In genomic region chr7:152894295-152895170, GRCh38 we compare ENCODE assay signal across 8 cellular contexts.
DNase-seq lines count a peak whose midpoint lies in the region; ATAC-seq, FAIRE-seq and TF ChIP-seq lines count a peak whose summit lies in the region.

No MANE protein-coding gene starts in this region.

- no peaks in the 10 kb centered on the region for H3K9me3 Mint-ChIP-seq in Caco-2 (ENCODE audit: unreplicated experiment)

- H3K27ac Mint-ChIP-seq in Caco-2 (ENCODE audit: unreplicated experiment): no peak overlapping the region

- no peak overlapping the region for H3K4me3 ChIP-seq in Caco-2 (ENCODE audit: low read depth, low read length)
- H3K4me3 ChIP-seq in GM12878: no peak overlapping the region
- no peak overlapping the region for H3K4me3 ChIP-seq in lower lobe of right lung

- BruUV-seq in Caco-2 (replicated peaks; lab: Mats Ljungman, UMichigan) (no TSS peak), GM12878 (replicated peaks; lab: Mats Ljungman, UMichigan) (no TSS peak)

- ATAC-seq in GM19043 (IDR thresholded peaks at IDR 0.05; ENCODE audit: low read depth, unreplicated experiment) (peak; percentile 61), GM12878 (peak; percentile 96), lower lobe of right lung (peak; percentile 67 to 72), HG03045 (IDR thresholded peaks at IDR 0.05; ENCODE audit: unreplicated experiment) (no peak)

- H3K4me3 Mint-ChIP-seq in Caco-2 (ENCODE audit: unreplicated experiment): no peak overlapping the region

- no peak overlapping the region for H3K27ac ChIP-seq in GM12878 (ENCODE audit: control insufficient read depth, insufficient read depth)
- H3K27ac ChIP-seq in lower lobe of right lung: no peak overlapping the region

- H3K9ac ChIP-seq in GM12878 (ENCODE audit: control insufficient read depth, insufficient read depth, low read length): no peak overlapping the region

- peaks cover 19% of the 10 kb centered on the region for H3K27me3 Mint-ChIP-seq in Caco-2 (ENCODE audit: insufficient read depth, unreplicated experiment)

- H3K4me1 ChIP-seq in Caco-2: no peaks in the 10 kb centered on the region
- no peaks in the 10 kb centered on the region for H3K4me1 ChIP-seq in GM12878 (ENCODE audit: control insufficient read depth, insufficient read depth, low read length)
- H3K4me1 ChIP-seq in lower lobe of right lung: no peaks in the 10 kb centered on the region

- no peak for FAIRE-seq in GM12878 (lab: Jason Lieb, UNC)
- no peak for FAIRE-seq in urothelium cell line (lab: Jason Lieb, UNC)

- intact Hi-C loops in Caco-2 (cut with micrococcal nuclease; ENCODE audit: unreplicated experiment): loop anchor here (10.0 kb wide), 1 partner anchor 200 kb away; no protein-coding TSS in a partner anchor
- intact Hi-C loops in GM12878 (cut with micrococcal nuclease; ENCODE audit: unreplicated experiment): no loop called here
- intact Hi-C loops in lower lobe of right lung (cut with DNase I): no loop called here

- H3K4me1 Mint-ChIP-seq in Caco-2 (ENCODE audit: low read depth, unreplicated experiment): no peaks in the 10 kb centered on the region

- TF ChIP-seq CTCF in Caco-2 (IDR thresholded peaks at IDR 0.05; ENCODE audit: insufficient read depth in 1 of 2, low read depth in 1 of 2, low read length in 1 of 2, severe bottlenecking in 1 of 2, unreplicated experiment in 1 of 2) (peak; percentile 52 to 85), GM12878 (IDR thresholded peaks at IDR 0.05 in 2 of 3, conservative IDR thresholded peaks at IDR 0.05 in 1 of 3; ENCODE audit: control insufficient read depth in 2 of 3, extremely low read depth in 1 of 3, insufficient read depth in 1 of 3, low read depth in 3 of 3, low read length in 3 of 3) (peak; percentile 66 to 70 (median 68)), lower lobe of right lung (IDR thresholded peaks at IDR 0.05) (peak; percentile 67)

- no peaks in the 10 kb centered on the region for H3K79me2 ChIP-seq in GM12878 (ENCODE audit: control insufficient read depth, insufficient read depth, low read length)

- H3K9me3 ChIP-seq in Caco-2 (no peaks in the 10 kb centered on the region), GM12878 (replicated peaks; ENCODE audit: control insufficient read depth, insufficient read depth, low read length) (no peaks in the 10 kb centered on the region), lower lobe of right lung (no peaks in the 10 kb centered on the region)

- H3K36me3 ChIP-seq in Caco-2 (ENCODE audit: control insufficient read depth, insufficient read depth, low read length): no peaks in the 10 kb centered on the region
- no peaks in the 10 kb centered on the region for H3K36me3 ChIP-seq in GM12878 (ENCODE audit: control insufficient read depth in 2 of 2, insufficient read depth in 2 of 2, low read length in 1 of 2)
- no peaks in the 10 kb centered on the region for H3K36me3 ChIP-seq in lower lobe of right lung

- SMC1A ChIA-PET in GM12878 (lab: Charles Lee; ENCODE audit: uncharacterized antibody, unreplicated experiment): no interaction called here

- no peaks in the 10 kb centered on the region for H4K20me1 ChIP-seq in GM12878 (ENCODE audit: control insufficient read depth, insufficient read depth)

- CTCF ChIA-PET in Caco-2 (lab: Charles Lee): no interaction called here
- CTCF ChIA-PET in GM12878 (lab: Yijun Ruan, JAX): interaction anchor here (1.1 kb wide), 1 partner anchor 60 kb away, joined by 3 read pairs; no protein-coding TSS in a partner anchor

- DNase-seq in Caco-2 (peak in 1 of 2 experiments; percentile 61), GM12878 (ENCODE audit: low read depth, low spot score) (no peak), lower lobe of right lung (no peak), urothelium cell line (ENCODE audit: low spot score) (peak; percentile 42), NCI-H1436 treated with DMSO at 0.1 percent for 48 hours (lab: John Stamatoyannopoulos, UW) (no peak)

- TF ChIP-seq EP300 in Ishikawa (IDR thresholded peaks at IDR 0.05; ENCODE audit: borderline replicate concordance): no peak
- no peak for TF ChIP-seq EP300 in GM12878 (IDR thresholded peaks at IDR 0.05; ENCODE audit: borderline replicate concordance in 1 of 2, control insufficient read depth in 1 of 2, low read depth in 2 of 2, low read length in 2 of 2)

- peak; percentile 77; the same call in 1 of the 2 replicates for TF ChIP-seq RAD21 in Ishikawa (IDR thresholded peaks at IDR 0.05; ENCODE audit: low read depth)
- TF ChIP-seq RAD21 in GM12878 (IDR thresholded peaks at IDR 0.05; ENCODE audit: insufficient read depth, low read depth, low read length): peak; percentile 64

- 38% methylated on average over 48 of the region's 52 CpGs for WGBS in GM12878 (ENCODE audit: insufficient coverage, insufficient replicate concordance, low lambda C conversion rate, missing lambda C conversion rate)

- RAD21 ChIA-PET in GM12878 (lab: Charles Lee; ENCODE audit: unreplicated experiment): no interaction called here

- in situ Hi-C loops in GM12878 (cut with MboI): no loop called here

- H3K27me3 ChIP-seq in Caco-2 (replicated peaks; ENCODE audit: control insufficient read depth, insufficient read depth, low read length): no peaks in the 10 kb centered on the region
- no peaks in the 10 kb centered on the region; a peak in 1 of 4 replicates for H3K27me3 ChIP-seq in GM12878 (replicated peaks in 1 of 2; ENCODE audit: control insufficient read depth in 2 of 2, insufficient read depth in 2 of 2, low read length in 1 of 2)
- H3K27me3 ChIP-seq in lower lobe of right lung (ENCODE audit: low read depth): no peaks in the 10 kb centered on the region

- no peaks in the 10 kb centered on the region for H3K36me3 Mint-ChIP-seq in Caco-2 (ENCODE audit: insufficient read depth, unreplicated experiment)

- no peak for TF ChIP-seq POLR2A in GM12878 (IDR thresholded peaks at IDR 0.05; ENCODE audit: low read depth, low read length)

- no peak overlapping the region for H3K4me2 ChIP-seq in GM12878 (ENCODE audit: control insufficient read depth, insufficient read depth)

- no peak overlapping the region for H2AFZ ChIP-seq in GM12878 (ENCODE audit: control insufficient read depth, low read depth, low read length)

- POLR2A ChIA-PET in Caco-2 (lab: Charles Lee) (no interaction called here), GM12878 (lab: Charles Lee) (no interaction called here)

TF ChIP-seq in Ishikawa, 13 proteins besides CTCF, POLR2A, EP300 and RAD21:
- no peak for TF ChIP-seq CREB1 (IDR thresholded peaks at IDR 0.05; ENCODE audit: low read depth)
- TF ChIP-seq CEBPB (IDR thresholded peaks at IDR 0.05): no peak
- no peak for TF ChIP-seq TAF1 (IDR thresholded peaks at IDR 0.05; ENCODE audit: low read depth)
- TF ChIP-seq MAX (IDR thresholded peaks at IDR 0.05): no peak
- no peak for TF ChIP-seq NFIC (IDR thresholded peaks at IDR 0.05)
- TF ChIP-seq ZBTB7A (IDR thresholded peaks at IDR 0.05; ENCODE audit: low read depth): no peak
- TF ChIP-seq USF1 (IDR thresholded peaks at IDR 0.05): no peak
- TF ChIP-seq EGR1 (IDR thresholded peaks at IDR 0.05): no peak
- no peak for TF ChIP-seq FOXM1 (IDR thresholded peaks at IDR 0.05; ENCODE audit: borderline replicate concordance, low read depth)
- no peak for TF ChIP-seq YY1 (IDR thresholded peaks at IDR 0.05; ENCODE audit: low read depth)

TF ChIP-seq in GM12878, 131 proteins besides CTCF, POLR2A, EP300 and RAD21:
- TF ChIP-seq PAX5 (IDR thresholded peaks at IDR 0.05; ENCODE audit: borderline replicate concordance, low read depth, low read length) (no peak), SMC3 (IDR thresholded peaks at IDR 0.05; ENCODE audit: borderline replicate concordance, low read length) (peak; percentile 51)
